7 cellular contexts compared by ENCODE assay signal in genomic region chr5:94967525-94967924, GRCh38.
"Had no signal": no experiment of that assay in that cellular context is flagged by ENCODE, and none has a peak within 500 bp of the region (broad histone marks: within the 10 kb centered on the region; RNA-seq: fewer than 3 reads in every experiment).

No MANE protein-coding gene starts in this region.

- H3K4me3 ChIP-seq: GM12878 had no signal

- ATAC-seq: GM12878 had no signal

- FAIRE-seq: G401.6, GM12878, GM12892, GM18507, GM19239 had no signal

- DNase-seq: GDM1, GF-D8 had no signal
